ENCODE assay signal across 17 cellular contexts in genomic region chr16:68393333-68393732, GRCh38. TPM values are rescaled to one million over a fixed set of nuclear protein-coding genes. Genes with fewer than 3 reads are reported as not detected.
DNase-seq lines count a peak whose midpoint lies in the region; ATAC-seq and TF ChIP-seq lines count a peak whose summit lies in the region.
"Had no signal": no experiment of that assay in that cellular context is flagged by ENCODE, and none has a peak within 500 bp of the region (broad histone marks: within the 10 kb centered on the region; RNA-seq: fewer than 3 reads in every experiment).

No MANE protein-coding gene starts in this region.

- 80 to 95% (median 83%) methylated on average over 3 of the region's 3 CpGs for WGBS in spleen, 5 donors

- TF ChIP-seq POLR2A in spleen (IDR thresholded peaks at IDR 0.05) = no peak

- no peaks in the 10 kb centered on the region for H3K9me3 ChIP-seq in spleen
- H3K9me3 ChIP-seq: A549, Caco-2 had no signal

- H3K27me3 ChIP-seq in spleen (replicated peaks in 1 of 7) = no peaks in the 10 kb centered on the region

- in situ Hi-C loops in GM13977 (cut with MboI; ENCODE audit: low pct_unique_long_range_greater_than_20kb, low sequenced_read_pairs, unreplicated experiment) = no loop called here

- intact Hi-C loops in spleen (cut with DNase I; ENCODE audit: low total_unique reads) = no loop called here

- DNase-seq in activated effector memory CD4-positive, alpha-beta T cell treated with anti-CD3 and anti-CD28 coated beads, Interleukin-2, amount 50 U/mL, for 16 hours = peak; percentile 37
- DNase-seq in activated effector memory CD4-positive, alpha-beta T cell treated with Interleukin-2 at 50 U/mL for 16 hours = no peak
- DNase-seq in GM13977 (ENCODE audit: low spot score) (peak; percentile 48), caudate nucleus (lab: John Stamatoyannopoulos, UW) (no peak), spleen (peak; percentile 27)
- DNase-seq: AML-193; Caco-2; CD4-positive, alpha-beta T cell; GDM1; HFFc6; KG1 had no signal

- peak overlapping the region; percentile 48 for H3K27ac ChIP-seq in caudate nucleus (ENCODE audit: low read depth, low read length)
- no peak overlapping the region for H3K27ac ChIP-seq in spleen
- H3K27ac ChIP-seq: 22Rv1, A549, C4-2B had no signal

- H3K4me1 ChIP-seq in spleen = no peaks in the 10 kb centered on the region
- H3K4me1 ChIP-seq: A549, Caco-2 had no signal

- no peak for ATAC-seq in HG03108 (IDR thresholded peaks at IDR 0.05; ENCODE audit: unreplicated experiment)
- no peak for ATAC-seq in GM18861 (IDR thresholded peaks at IDR 0.05; ENCODE audit: unreplicated experiment)
- ATAC-seq: A549, HCT116 had no signal

- TF ChIP-seq CTCF in GM13977 (IDR thresholded peaks at IDR 0.05; ENCODE audit: extremely low read depth, insufficient read depth, missing control alignments) = no peak
- no peak for TF ChIP-seq CTCF in spleen (IDR thresholded peaks at IDR 0.05 in 8 of 11, conservative IDR thresholded peaks at IDR 0.05 in 3 of 11)

- H3K36me3 ChIP-seq in spleen = no peaks in the 10 kb centered on the region

- H3K4me3 ChIP-seq in spleen = no peak overlapping the region
- H3K4me3 ChIP-seq: A549 had no signal

RNA-seq across cellular contexts. Expression of gene SMPD3, which starts 55.0 kb away (rescaled TPM):
- 1 to 10 TPM in 6 of 7 donors, under 1 TPM in 1; 0.66 to 6.5 (median 2.9) TPM for total RNA-seq in spleen
- polyA plus RNA-seq in spleen = 1 to 10 TPM in 2 of 3 donors, under 1 TPM in 1; 0.86 to 1.4 (median 1.3) TPM

Comparison
In these comparisons a context has a peak if more than half of its experiments do, and no peak if none do; other contexts are left out.
1. DNase-seq: peak in activated effector memory CD4-positive, alpha-beta T cell treated with anti-CD3 and anti-CD28 coated beads, Interleukin-2, amount 50 U/mL, for 16 hours (single experiment), GM13977 (single experiment) and spleen (single experiment); none in activated effector memory CD4-positive, alpha-beta T cell treated with Interleukin-2 at 50 U/mL for 16 hours (single experiment) and caudate nucleus (0 of 61).